ENCODE assay signal across 10 cellular contexts in the genomic region with DNA sequence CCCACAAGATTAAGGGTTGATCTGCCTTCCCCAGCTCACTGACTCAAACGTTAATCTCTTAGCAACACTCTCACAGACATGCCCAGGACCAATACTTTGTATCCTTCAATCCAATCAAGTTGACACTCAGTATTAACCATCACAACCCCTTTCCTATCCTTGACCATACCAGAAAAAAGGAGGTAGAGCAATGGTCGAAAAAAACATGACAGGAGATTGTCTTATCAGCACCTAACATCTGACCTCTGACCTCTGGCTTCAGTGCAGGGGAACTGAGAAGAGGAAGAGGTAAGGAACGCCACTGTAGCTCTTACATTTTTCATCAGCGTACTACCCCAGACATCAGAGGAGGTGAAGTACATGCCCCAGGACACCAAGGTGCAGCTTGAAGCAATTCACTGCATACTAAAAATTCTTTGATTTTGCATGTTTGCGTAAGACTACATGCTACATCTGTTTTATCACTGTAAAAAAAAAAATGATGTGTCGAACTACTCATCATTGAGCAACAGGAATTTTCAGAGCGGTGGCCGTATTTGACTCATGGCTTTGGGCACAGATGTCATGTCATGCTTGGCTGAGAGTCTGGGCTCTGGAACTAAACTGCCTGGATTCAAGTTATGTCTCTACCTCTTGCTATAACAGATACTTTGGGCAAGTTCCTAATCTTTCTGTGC.
DNase-seq lines count a peak whose midpoint lies in the region; ATAC-seq and TF ChIP-seq lines count a peak whose summit lies in the region.
"Had no signal": no experiment of that assay in that cellular context is flagged by ENCODE, and none has a peak within 500 bp of the region (broad histone marks: within the 10 kb centered on the region; RNA-seq: fewer than 3 reads in every experiment).

No MANE protein-coding gene starts in this region.

- H3K4me3 ChIP-seq in cardiac fibroblast (replicated peaks in 1 of 2; ENCODE audit: low read depth in 2 of 2, low read length in 2 of 2) = no peak overlapping the region

- ATAC-seq in stimulated activated naive B cell treated with anti-CD40 and anti-IgM and Interleukin-4, amounts not matched to agents 10 μg/mL and 1 μg/mL and 100 μg/mL, for 72 hours (replicated peaks) = peak; percentile 96 to 97
- ATAC-seq in stimulated activated naive CD8-positive, alpha-beta T cell treated with anti-CD3 and anti-CD28 coated beads, Interleukin-15, amount 100 ng/mL, for 72 hours = no peak

- no peak overlapping the region for H3K4me3 Mint-ChIP-seq in activated CD4-positive, alpha-beta T cell treated with anti-CD3 and anti-CD28 coated beads, Interleukin-2, amount 10 ng/mL, durations not matched to agents 24 days and 14 days
- H3K4me3 Mint-ChIP-seq in stimulated activated naive B cell treated with anti-CD40 and anti-IgM and Interleukin-4, amounts not matched to agents 10 μg/mL and 1 μg/mL and 100 μg/mL, for 72 hours = no peak overlapping the region
- no peak overlapping the region for H3K4me3 Mint-ChIP-seq in stimulated activated naive CD8-positive, alpha-beta T cell treated with anti-CD3 and anti-CD28 coated beads, Interleukin-15, amount 100 ng/mL, for 72 hours

- no peaks in the 10 kb centered on the region for H3K27me3 Mint-ChIP-seq in activated CD4-positive, alpha-beta T cell treated with anti-CD3 and anti-CD28 coated beads, Interleukin-2, amount 10 ng/mL, durations not matched to agents 24 days and 14 days
- H3K27me3 Mint-ChIP-seq in stimulated activated naive B cell treated with anti-CD40 and anti-IgM and Interleukin-4, amounts not matched to agents 10 μg/mL and 1 μg/mL and 100 μg/mL, for 72 hours = peaks cover 0 to 4% of the 10 kb centered on the region in 2 donors
- no peaks in the 10 kb centered on the region for H3K27me3 Mint-ChIP-seq in stimulated activated naive CD8-positive, alpha-beta T cell treated with anti-CD3 and anti-CD28 coated beads, Interleukin-15, amount 100 ng/mL, for 72 hours

- intact Hi-C loops in activated CD4-positive, alpha-beta T cell treated with anti-CD3 and anti-CD28 coated beads, Interleukin-2, amount 10 ng/mL, durations not matched to agents 24 days and 14 days (cut with micrococcal nuclease) = loop anchor here (2.0 kb wide), 2 partner anchors 19 to 35 kb away; no protein-coding TSS in a partner anchor

- H3K4me1 Mint-ChIP-seq in activated CD4-positive, alpha-beta T cell treated with anti-CD3 and anti-CD28 coated beads, Interleukin-2, amount 10 ng/mL, durations not matched to agents 24 days and 14 days = peaks cover 69% of the 10 kb centered on the region
- H3K4me1 Mint-ChIP-seq in stimulated activated naive B cell treated with anti-CD40 and anti-IgM and Interleukin-4, amounts not matched to agents 10 μg/mL and 1 μg/mL and 100 μg/mL, for 72 hours = peaks cover 17 to 35% of the 10 kb centered on the region in 2 donors
- peaks cover 55% of the 10 kb centered on the region for H3K4me1 Mint-ChIP-seq in stimulated activated naive CD8-positive, alpha-beta T cell treated with anti-CD3 and anti-CD28 coated beads, Interleukin-15, amount 100 ng/mL, for 72 hours

- no peak for TF ChIP-seq CTCF in cardiac fibroblast (IDR thresholded peaks at IDR 0.05; ENCODE audit: low read depth, low read length)

- peaks cover 49% of the 10 kb centered on the region for H3K36me3 Mint-ChIP-seq in activated CD4-positive, alpha-beta T cell treated with anti-CD3 and anti-CD28 coated beads, Interleukin-2, amount 10 ng/mL, durations not matched to agents 24 days and 14 days (ENCODE audit: low read depth)
- no peaks in the 10 kb centered on the region for H3K36me3 Mint-ChIP-seq in stimulated activated naive B cell treated with anti-CD40 and anti-IgM and Interleukin-4, amounts not matched to agents 10 μg/mL and 1 μg/mL and 100 μg/mL, for 72 hours

- H3K9me3 Mint-ChIP-seq in activated CD4-positive, alpha-beta T cell treated with anti-CD3 and anti-CD28 coated beads, Interleukin-2, amount 10 ng/mL, durations not matched to agents 24 days and 14 days = peaks cover 22% of the 10 kb centered on the region
- H3K9me3 Mint-ChIP-seq in stimulated activated naive B cell treated with anti-CD40 and anti-IgM and Interleukin-4, amounts not matched to agents 10 μg/mL and 1 μg/mL and 100 μg/mL, for 72 hours = peaks cover 0 to 2% of the 10 kb centered on the region in 2 donors
- H3K9me3 Mint-ChIP-seq in stimulated activated naive CD8-positive, alpha-beta T cell treated with anti-CD3 and anti-CD28 coated beads, Interleukin-15, amount 100 ng/mL, for 72 hours = peaks cover 24 to 30% of the 10 kb centered on the region in 2 donors

- no peak for DNase-seq in activated CD4-positive, alpha-beta T cell treated with anti-CD3 and anti-CD28 coated beads, Interleukin-2, amount 10 ng/mL, durations not matched to agents 24 days and 14 days
- no peak for DNase-seq in activated CD4-positive, alpha-beta T cell treated with anti-CD3 and anti-CD28 coated beads, Interleukin-2, amount 50 U/mL, for 48 hours
- DNase-seq in NCI-H82 (lab: John Stamatoyannopoulos, UW) (peak; percentile 74), cardiac fibroblast (ENCODE audit: low read depth in 2 of 2) (peak; percentile 49 to 84), SHP77 treated with DMSO at 0.1 percent for 48 hours (lab: John Stamatoyannopoulos, UW) (no peak), NCI-H1694 treated with DMSO at 0.1 percent for 48 hours (lab: John Stamatoyannopoulos, UW) (no peak)
- peak; percentile 38 for DNase-seq in stimulated activated naive B cell treated with anti-CD40 and anti-IgM and Interleukin-4, amounts not matched to agents 10 μg/mL and 1 μg/mL and 100 μg/mL, for 72 hours
- DNase-seq in stimulated activated naive CD8-positive, alpha-beta T cell treated with anti-CD3 and anti-CD28 coated beads, Interleukin-15, amount 100 ng/mL, for 72 hours = no peak
- DNase-seq: C1 segment of cervical spinal cord, nucleus accumbens had no signal

- H3K27ac Mint-ChIP-seq in activated CD4-positive, alpha-beta T cell treated with anti-CD3 and anti-CD28 coated beads, Interleukin-2, amount 10 ng/mL, durations not matched to agents 24 days and 14 days = peak overlapping the region; percentile 97
- H3K27ac Mint-ChIP-seq in stimulated activated naive B cell treated with anti-CD40 and anti-IgM and Interleukin-4, amounts not matched to agents 10 μg/mL and 1 μg/mL and 100 μg/mL, for 72 hours = peak overlapping the region; percentile 91
- peak overlapping the region in 1 of 2 donors; percentile 92 for H3K27ac Mint-ChIP-seq in stimulated activated naive CD8-positive, alpha-beta T cell treated with anti-CD3 and anti-CD28 coated beads, Interleukin-15, amount 100 ng/mL, for 72 hours

Comparison
In these comparisons a context has a peak if more than half of its experiments do, and no peak if none do; other contexts are left out.
1. DNase-seq: peak in NCI-H82 (single experiment), cardiac fibroblast (2 of 2) and stimulated activated naive B cell treated with anti-CD40 and anti-IgM and Interleukin-4, amounts not matched to agents 10 μg/mL and 1 μg/mL and 100 μg/mL, for 72 hours (single experiment); none in activated CD4-positive, alpha-beta T cell treated with anti-CD3 and anti-CD28 coated beads, Interleukin-2, amount 10 ng/mL, durations not matched to agents 24 days and 14 days (single experiment), activated CD4-positive, alpha-beta T cell treated with anti-CD3 and anti-CD28 coated beads, Interleukin-2, amount 50 U/mL, for 48 hours (0 of 2), SHP77 treated with DMSO at 0.1 percent for 48 hours (single experiment), NCI-H1694 treated with DMSO at 0.1 percent for 48 hours (single experiment) and stimulated activated naive CD8-positive, alpha-beta T cell treated with anti-CD3 and anti-CD28 coated beads, Interleukin-15, amount 100 ng/mL, for 72 hours (0 of 2).